In genomic region chr20:11281768-11282167, GRCh38 we compare ENCODE assay signal across 7 cellular contexts.
"Had no signal": no experiment of that assay in that cellular context is flagged by ENCODE, and none has a peak within 500 bp of the region (broad histone marks: within the 10 kb centered on the region; RNA-seq: fewer than 3 reads in every experiment).

No MANE protein-coding gene starts in this region.

- H3K27ac Mint-ChIP-seq: IgD-negative memory B cell had no signal

- H3K4me3 Mint-ChIP-seq: IgD-negative memory B cell had no signal

- DNase-seq: KBM-7, KG1 had no signal

- FAIRE-seq: HTR-8/SVneo, K562 had no signal

- H3K4me1 Mint-ChIP-seq: IgD-negative memory B cell had no signal

- H3K27ac ChIP-seq: HL-60, KMS-11 had no signal

- H3K4me2 ChIP-seq: KMS-11 had no signal

- H3K27me3 Mint-ChIP-seq: IgD-negative memory B cell had no signal

- H3K4me3 ChIP-seq: K562 had no signal

- H3K9ac ChIP-seq: KMS-11 had no signal

- ATAC-seq: K562 had no signal
